In genomic region chr10:58632211-58632610, GRCh38 we compare ENCODE assay signal across 26 cellular contexts.
"Had no signal": no experiment of that assay in that cellular context is flagged by ENCODE, and none has a peak within 500 bp of the region (broad histone marks: within the 10 kb centered on the region; RNA-seq: fewer than 3 reads in every experiment).

No MANE protein-coding gene starts in this region.

- H3K4me1 ChIP-seq: left ventricle myocardium inferior, pancreas, spleen, testis had no signal

- H3K4me3 ChIP-seq: esophagus muscularis mucosa, gastrocnemius medialis, heart right ventricle, left ventricle myocardium inferior, lung, pancreas, spleen, testis, tibial nerve had no signal

- H3K27ac ChIP-seq: epithelial cell of prostate, esophagus muscularis mucosa, left ventricle myocardium inferior, pancreas, spleen, testis, tibial nerve had no signal

- H3K4me1 Mint-ChIP-seq: immature natural killer cell; naive B cell; stimulated activated memory B cell treated with anti-CD40 and anti-IgM and Interleukin-4, amounts not matched to agents 10 μg/mL and 1 μg/mL and 100 μg/mL, for 72 hours; stimulated activated naive CD8-positive, alpha-beta T cell treated with anti-CD3 and anti-CD28 coated beads, Interleukin-15, amount 100 ng/mL, for 72 hours had no signal

- FAIRE-seq: colon, keratinocyte, pancreas had no signal

- DNase-seq: effector memory CD8-positive, alpha-beta T cell; gastrocnemius medialis; heart right ventricle; hypothalamus; immature natural killer cell; left ventricle myocardium inferior; naive B cell; occipital lobe; pancreas; right cardiac atrium; spleen; stimulated activated CD4-positive, alpha-beta T cell treated with anti-CD3 and anti-CD28 coated beads, Interleukin-15, amount 100 ng/mL, for 24 hours; stimulated activated CD4-positive, alpha-beta T cell treated with anti-CD3 and anti-CD28 coated beads, Interleukin-1b, Interleukin-23, amount 100 ng/mL, for 48 hours; stimulated activated CD4-positive, alpha-beta T cell treated with anti-CD3 and anti-CD28 coated beads, Interleukin-4, amount 100 ng/mL, for 24 hours; stimulated activated naive CD8-positive, alpha-beta T cell treated with anti-CD3 and anti-CD28 coated beads, Interleukin-15, amount 100 ng/mL, for 72 hours; testis had no signal

- H3K9me3 Mint-ChIP-seq: dendritic cell treated with granulocyte-macrophage colony-stimulating factor and Interleukin-4, amounts not matched to agents 40 ng/mL and 50 ng/mL, for 4 days; nephron; stimulated activated memory B cell treated with anti-CD40 and anti-IgM and Interleukin-4, amounts not matched to agents 10 μg/mL and 1 μg/mL and 100 μg/mL, for 72 hours; stimulated activated naive CD8-positive, alpha-beta T cell treated with anti-CD3 and anti-CD28 coated beads, Interleukin-15, amount 100 ng/mL, for 72 hours had no signal

- H3K9me3 ChIP-seq: esophagus muscularis mucosa, gastrocnemius medialis, heart right ventricle, left ventricle myocardium inferior, pancreas, spleen, testis, tibial nerve had no signal

- H3K27me3 ChIP-seq: esophagus muscularis mucosa, gastrocnemius medialis, heart right ventricle, pancreas, spleen, testis, tibial nerve had no signal

- H3K4me3 Mint-ChIP-seq: dendritic cell treated with granulocyte-macrophage colony-stimulating factor and Interleukin-4, amounts not matched to agents 40 ng/mL and 50 ng/mL, for 4 days; effector memory CD8-positive, alpha-beta T cell; immature natural killer cell; nephron; stimulated activated memory B cell treated with anti-CD40 and anti-IgM and Interleukin-4, amounts not matched to agents 10 μg/mL and 1 μg/mL and 100 μg/mL, for 72 hours; stimulated activated naive CD8-positive, alpha-beta T cell treated with anti-CD3 and anti-CD28 coated beads, Interleukin-15, amount 100 ng/mL, for 72 hours had no signal

- ATAC-seq: effector memory CD8-positive, alpha-beta T cell; gastrocnemius medialis; heart right ventricle; pancreas; right cardiac atrium; stimulated activated memory B cell treated with anti-CD40 and anti-IgM and Interleukin-4, amounts not matched to agents 10 μg/mL and 1 μg/mL and 100 μg/mL, for 72 hours; stimulated activated naive CD8-positive, alpha-beta T cell treated with anti-CD3 and anti-CD28 coated beads, Interleukin-15, amount 100 ng/mL, for 72 hours had no signal

- H3K27me3 Mint-ChIP-seq: naive B cell; progenitor cell of endocrine pancreas; stimulated activated memory B cell treated with anti-CD40 and anti-IgM and Interleukin-4, amounts not matched to agents 10 μg/mL and 1 μg/mL and 100 μg/mL, for 72 hours; stimulated activated naive CD8-positive, alpha-beta T cell treated with anti-CD3 and anti-CD28 coated beads, Interleukin-15, amount 100 ng/mL, for 72 hours had no signal

- H3K36me3 ChIP-seq: esophagus muscularis mucosa, gastrocnemius medialis, heart right ventricle, left ventricle myocardium inferior, pancreas, spleen, tibial nerve had no signal

- H3K36me3 Mint-ChIP-seq: immature natural killer cell; naive B cell; stimulated activated memory B cell treated with anti-CD40 and anti-IgM and Interleukin-4, amounts not matched to agents 10 μg/mL and 1 μg/mL and 100 μg/mL, for 72 hours had no signal

- H3K27ac Mint-ChIP-seq: dendritic cell treated with granulocyte-macrophage colony-stimulating factor and Interleukin-4, amounts not matched to agents 40 ng/mL and 50 ng/mL, for 4 days; effector memory CD8-positive, alpha-beta T cell; immature natural killer cell; nephron; progenitor cell of endocrine pancreas; stimulated activated memory B cell treated with anti-CD40 and anti-IgM and Interleukin-4, amounts not matched to agents 10 μg/mL and 1 μg/mL and 100 μg/mL, for 72 hours; stimulated activated naive CD8-positive, alpha-beta T cell treated with anti-CD3 and anti-CD28 coated beads, Interleukin-15, amount 100 ng/mL, for 72 hours had no signal
